8 cellular contexts compared by ENCODE assay signal in the genomic region with DNA sequence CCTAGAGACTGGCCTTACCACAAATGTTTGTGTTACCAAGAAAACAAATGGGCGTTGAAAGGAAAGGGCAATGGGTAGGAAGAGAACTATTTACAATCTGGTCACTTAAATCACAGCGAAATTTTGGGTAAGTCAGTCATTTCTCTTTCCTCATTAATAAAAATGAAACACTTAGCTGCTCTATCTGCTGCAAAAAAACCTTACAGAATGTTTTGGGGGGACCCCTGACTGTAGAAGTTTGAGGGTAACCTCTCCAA. TPM values are rescaled to one million over a fixed set of nuclear protein-coding genes. Genes with fewer than 3 reads are reported as not detected.
DNase-seq lines count a peak whose midpoint lies in the region; ATAC-seq and TF ChIP-seq lines count a peak whose summit lies in the region.

No MANE protein-coding gene starts in this region.

- H3K4me3 ChIP-seq in AG10803 (ENCODE audit: low read length): peak overlapping the region; percentile 88
- H3K4me3 ChIP-seq in Karpas-422 (ENCODE audit: low read length): peak overlapping the region; percentile 100

- peak overlapping the region; percentile 26; the same call in 1 of the 2 replicates for H2AFZ ChIP-seq in Karpas-422 (ENCODE audit: low read length)

- no peaks in the 10 kb centered on the region for H3K27me3 Mint-ChIP-seq in naive thymus-derived CD8-positive, alpha-beta T cell

- peaks cover 21% of the 10 kb centered on the region; the same call in 1 of the 2 replicates for H4K20me1 ChIP-seq in Karpas-422 (ENCODE audit: insufficient read depth, low read depth, low read length)

- H3K27me3 ChIP-seq in Karpas-422 (ENCODE audit: low read length): no peaks in the 10 kb centered on the region

- H3K4me1 ChIP-seq in Karpas-422 (ENCODE audit: low read length): peaks cover 44% of the 10 kb centered on the region

- no peaks in the 10 kb centered on the region for H3K9me3 ChIP-seq in Karpas-422 (ENCODE audit: low read length)

- H3K4me1 Mint-ChIP-seq in naive thymus-derived CD8-positive, alpha-beta T cell: peaks cover 18 to 67% (median 52%) of the 10 kb centered on the region in 4 donors

- TF ChIP-seq CTCF in AG10803 (conservative IDR thresholded peaks at IDR 0.05; ENCODE audit: low read length): no peak

- H3K36me3 Mint-ChIP-seq in naive thymus-derived CD8-positive, alpha-beta T cell: peaks cover 0 to 3% (median 0%) of the 10 kb centered on the region in 3 donors

- peak overlapping the region; percentile 80 to 96 (median 88) for H3K4me3 Mint-ChIP-seq in naive thymus-derived CD8-positive, alpha-beta T cell

- peaks cover 8% of the 10 kb centered on the region; the same call in 1 of the 2 replicates for H3K36me3 ChIP-seq in Karpas-422 (ENCODE audit: insufficient read depth, low read length)

- H3K4me2 ChIP-seq in Karpas-422 (ENCODE audit: low read depth, low read length, poor library complexity, severe bottlenecking): peak overlapping the region; percentile 92

- H3K9me3 Mint-ChIP-seq in naive thymus-derived CD8-positive, alpha-beta T cell: no peaks in the 10 kb centered on the region

- H3K9ac ChIP-seq in Karpas-422 (ENCODE audit: low read length): peak overlapping the region; percentile 98

- no peaks in the 10 kb centered on the region for H3K9me2 ChIP-seq in Karpas-422 (replicated peaks; ENCODE audit: insufficient read depth, low read length)

- H3K27ac ChIP-seq in Karpas-422 (ENCODE audit: low read length) (peak overlapping the region; percentile 86), cingulate gyrus (ENCODE audit: low read depth, low read length) (peak overlapping the region; percentile 99)

- POLR2A ChIA-PET in naive thymus-derived CD8-positive, alpha-beta T cell (lab: Charles Lee): interaction anchor here (0.9 to 1.3 kb wide), 7 partner anchors 12 to 290 kb away, joined by 3 to 9 read pairs (median 5); partner anchors contain the start of genes EDC4, RANBP10 and TSNAXIP1

- DNase-seq in AG10803 (ENCODE audit: low read depth) (no peak), Karpas-422 (no peak), SK-N-DZ (ENCODE audit: low spot score) (no peak)
- no peak for DNase-seq in naive thymus-derived CD8-positive, alpha-beta T cell

- H3K27ac Mint-ChIP-seq in naive thymus-derived CD8-positive, alpha-beta T cell: peak overlapping the region; percentile 85 to 96 (median 94)

- no peak for ATAC-seq in naive thymus-derived CD8-positive, alpha-beta T cell
- ATAC-seq in GM18861 (IDR thresholded peaks at IDR 0.05; ENCODE audit: unreplicated experiment): no peak
- no peak for ATAC-seq in GM21723 (IDR thresholded peaks at IDR 0.05; ENCODE audit: unreplicated experiment)
- no peak for ATAC-seq in GM21515 (IDR thresholded peaks at IDR 0.05; ENCODE audit: unreplicated experiment)

- peaks cover 77% of the 10 kb centered on the region for H3K79me2 ChIP-seq in Karpas-422 (ENCODE audit: low read length)

RNA-seq across cellular contexts. Expression of gene NUTF2, which starts 0.7 kb away (rescaled TPM):
- total RNA-seq in Karpas-422 (2014; rRNA removed; shearing (Covaris generic); ENCODE audit: low replicate concordance): 179 and 237 TPM in 2 replicates
- total RNA-seq in naive thymus-derived CD8-positive, alpha-beta T cell: 10 to 100 TPM; 37.0 to 40.6 TPM
- polyA plus RNA-seq in naive thymus-derived CD8-positive, alpha-beta T cell: 100 to 1,000 TPM; 109 to 124 (median 114) TPM
- polyA plus RNA-seq in SK-N-DZ (2014; cell fraction: cytosol; rRNA removed): 143 and 159 TPM in 2 replicates
- polyA plus RNA-seq in SK-N-DZ (2014; cell fraction: nucleus; rRNA removed): 137 and 145 TPM in 2 replicates

RNA-seq across cellular contexts. Expression of gene CENPT, which starts 1.5 kb away (rescaled TPM):
- 22.0 and 36.0 TPM in 2 replicates for total RNA-seq in Karpas-422 (2014; rRNA removed; shearing (Covaris generic); ENCODE audit: low replicate concordance)
- 100 to 1,000 TPM; 108 to 117 TPM for total RNA-seq in naive thymus-derived CD8-positive, alpha-beta T cell
- polyA plus RNA-seq in naive thymus-derived CD8-positive, alpha-beta T cell: 10 to 100 TPM; 11.8 to 17.8 (median 13.1) TPM
- 41.6 and 54.9 TPM in 2 replicates for polyA plus RNA-seq in SK-N-DZ (2014; cell fraction: cytosol; rRNA removed)
- 463 and 467 TPM in 2 replicates for polyA plus RNA-seq in SK-N-DZ (2014; cell fraction: nucleus; rRNA removed)

RNA-seq across cellular contexts. Expression of gene THAP11, which starts 3.9 kb away (rescaled TPM):
- 57.1 and 89.9 TPM in 2 replicates for total RNA-seq in Karpas-422 (2014; rRNA removed; shearing (Covaris generic); ENCODE audit: low replicate concordance)
- total RNA-seq in naive thymus-derived CD8-positive, alpha-beta T cell: 10 to 100 TPM; 63.8 to 63.9 TPM
- 100 to 1,000 TPM; 132 to 158 (median 143) TPM for polyA plus RNA-seq in naive thymus-derived CD8-positive, alpha-beta T cell
- 108 and 111 TPM in 2 replicates for polyA plus RNA-seq in SK-N-DZ (2014; cell fraction: cytosol; rRNA removed)
- polyA plus RNA-seq in SK-N-DZ (2014; cell fraction: nucleus; rRNA removed): 56.2 TPM in 2 replicates

RNA-seq across cellular contexts. Expression of gene EDC4, which starts 26.9 kb away (rescaled TPM):
- 46.4 and 52.1 TPM in 2 replicates for total RNA-seq in Karpas-422 (2014; rRNA removed; shearing (Covaris generic); ENCODE audit: low replicate concordance)
- 100 to 1,000 TPM; 123 to 136 TPM for total RNA-seq in naive thymus-derived CD8-positive, alpha-beta T cell
- polyA plus RNA-seq in naive thymus-derived CD8-positive, alpha-beta T cell: 10 to 100 TPM; 22.7 to 44.0 (median 40.8) TPM
- 55.2 and 62.8 TPM in 2 replicates for polyA plus RNA-seq in SK-N-DZ (2014; cell fraction: cytosol; rRNA removed)
- 204 and 255 TPM in 2 replicates for polyA plus RNA-seq in SK-N-DZ (2014; cell fraction: nucleus; rRNA removed)

RNA-seq across cellular contexts. Expression of gene NRN1L, which starts 38.7 kb away (rescaled TPM):
- total RNA-seq in Karpas-422 (2014; rRNA removed; shearing (Covaris generic); ENCODE audit: low replicate concordance): 0.56 TPM in 1 of 2 replicates, not detected in the other
- 1 to 10 TPM; 2.6 to 5.3 TPM for total RNA-seq in naive thymus-derived CD8-positive, alpha-beta T cell
- not detected for polyA plus RNA-seq in naive thymus-derived CD8-positive, alpha-beta T cell
- polyA plus RNA-seq in SK-N-DZ (2014; cell fraction: cytosol; rRNA removed): 0.78 TPM in 1 of 2 replicates, not detected in the other
- 0.77 and 3.5 TPM in 2 replicates for polyA plus RNA-seq in SK-N-DZ (2014; cell fraction: nucleus; rRNA removed)
